Comparison of ENCODE assay signal across 8 cellular contexts in genomic region chr12:76560083-76560491, GRCh38. TPM values are rescaled to one million over a fixed set of nuclear protein-coding genes. Genes with fewer than 3 reads are reported as not detected.
DNase-seq lines count a peak whose midpoint lies in the region; ATAC-seq and TF ChIP-seq lines count a peak whose summit lies in the region.

No MANE protein-coding gene starts in this region.

- H3K4me1 ChIP-seq in HCT116 (ENCODE audit: control insufficient read depth in 1 of 2, insufficient read depth in 2 of 2, low read length in 2 of 2) (peaks cover 4 to 21% of the 10 kb centered on the region in 2 experiments; a peak in 3 of 4 replicates), PC-3 (ENCODE audit: insufficient read depth, low read length) (peaks cover 37% of the 10 kb centered on the region), esophagus muscularis mucosa (peaks cover 9 to 39% (median 29%) of the 10 kb centered on the region in 4 donors)

- no TSS peak for BruUV-seq in HCT116 (replicated peaks; lab: Mats Ljungman, UMichigan)
- TSS peak; percentile 79 for BruUV-seq in PC-3 (replicated peaks; lab: Mats Ljungman, UMichigan)

- TF ChIP-seq CTCF in HCT116 (IDR thresholded peaks at IDR 0.05 in 2 of 3, conservative IDR thresholded peaks at IDR 0.05 in 1 of 3; ENCODE audit: borderline replicate concordance in 1 of 3, insufficient read depth in 1 of 3, low read depth in 2 of 3, low read length in 2 of 3) (no peak), PC-3 (conservative IDR thresholded peaks at IDR 0.05; ENCODE audit: low read depth, low read length) (no peak), esophagus muscularis mucosa (IDR thresholded peaks at IDR 0.05) (no peak), retinal pigment epithelial cell (conservative IDR thresholded peaks at IDR 0.05; ENCODE audit: low read depth, low read length) (no peak)

- ATAC-seq in GM18502 (IDR thresholded peaks at IDR 0.05; ENCODE audit: poor library complexity, unreplicated experiment), result peak; percentile 51
- no peak for ATAC-seq in HCT116
- ATAC-seq in PC-3, result no peak

- TF ChIP-seq POLR2A in HCT116 (IDR thresholded peaks at IDR 0.05; ENCODE audit: borderline replicate concordance, extremely low read depth, insufficient read depth, insufficient read length) (no peak), esophagus muscularis mucosa (IDR thresholded peaks at IDR 0.05; ENCODE audit: low read depth) (no peak)

- H3K36me3 ChIP-seq in HCT116 (ENCODE audit: control insufficient read depth in 1 of 2, insufficient read depth in 2 of 2, low read length in 2 of 2), result peaks cover 0 to 2% of the 10 kb centered on the region in 2 experiments; a peak in 2 of 4 replicates
- H3K36me3 ChIP-seq in PC-3 (ENCODE audit: low read depth, low read length), result no peaks in the 10 kb centered on the region
- no peaks in the 10 kb centered on the region for H3K36me3 ChIP-seq in esophagus muscularis mucosa

- no peaks in the 10 kb centered on the region for H3K27me3 ChIP-seq in HCT116 (ENCODE audit: insufficient read depth, low read length)
- H3K27me3 ChIP-seq in PC-3 (ENCODE audit: low read length), result no peaks in the 10 kb centered on the region
- H3K27me3 ChIP-seq in esophagus muscularis mucosa, result no peaks in the 10 kb centered on the region

- POLR2A ChIA-PET in HCT116 (lab: Charles Lee) (interaction anchor here (1.0 kb wide), 1 partner anchor 10 kb away, joined by 3 read pairs; no protein-coding TSS in a partner anchor), PC-3 (lab: Charles Lee; ENCODE audit: unreplicated experiment) (interaction anchor here (0.5 to 0.8 kb wide), 3 partner anchors 10 to 309 kb away, joined by 3 read pairs; no protein-coding TSS in a partner anchor)

- TF ChIP-seq EP300 in esophagus muscularis mucosa (IDR thresholded peaks at IDR 0.05), result no peak

- no peaks in the 10 kb centered on the region for H3K9me3 ChIP-seq in HCT116 (ENCODE audit: control insufficient read depth in 1 of 2, insufficient read depth in 1 of 2, low read depth in 1 of 2, low read length in 2 of 2)
- no peaks in the 10 kb centered on the region for H3K9me3 ChIP-seq in PC-3 (ENCODE audit: low read length)
- no peaks in the 10 kb centered on the region for H3K9me3 ChIP-seq in esophagus muscularis mucosa

- H2AFZ ChIP-seq in HCT116 (ENCODE audit: low read depth, low read length, poor library complexity, severe bottlenecking) (peak overlapping the region; percentile 59), PC-3 (ENCODE audit: low read length) (peak overlapping the region; percentile 84)

- no peaks in the 10 kb centered on the region for H4K20me1 ChIP-seq in HCT116 (ENCODE audit: insufficient read depth)
- no peaks in the 10 kb centered on the region; the same call in 1 of the 2 replicates for H4K20me1 ChIP-seq in PC-3 (ENCODE audit: low read length)

- peak overlapping the region; percentile 91 for H3K9ac ChIP-seq in HCT116 (ENCODE audit: low read length)
- H3K9ac ChIP-seq in PC-3 (ENCODE audit: low read length), result peak overlapping the region; percentile 80

- DNase-seq in HCT116 (ENCODE audit: low read depth, low spot score) (no peak), PC-3 (no peak), esophagus muscularis mucosa (ENCODE audit: extremely low spot score) (no peak), retinal pigment epithelial cell (ENCODE audit: low read depth) (no peak), posterior vena cava (ENCODE audit: low spot score) (no peak), HuH-7.5 (ENCODE audit: low spot score) (no peak), NCI-H1436 (lab: John Stamatoyannopoulos, UW) (no peak)

- H3F3A ChIP-seq in PC-3 (ENCODE audit: low read length, unreplicated experiment), result no peaks in the 10 kb centered on the region

- TF ChIP-seq RAD21 in HCT116 (IDR thresholded peaks at IDR 0.05; ENCODE audit: low read depth), result no peak

- H3K79me2 ChIP-seq in HCT116 (ENCODE audit: insufficient read depth, low read length) (peaks cover 41% of the 10 kb centered on the region), PC-3 (ENCODE audit: low read length) (peaks cover 44% of the 10 kb centered on the region)

- H3K4me3 ChIP-seq in HCT116 (replicated peaks in 1 of 2; ENCODE audit: low read depth in 1 of 2, low read length in 2 of 2) (peak overlapping the region; percentile 95 to 96), PC-3 (ENCODE audit: low read length) (peak overlapping the region; percentile 100), esophagus muscularis mucosa (peak overlapping the region; percentile 79 to 94 (median 92)), retinal pigment epithelial cell (ENCODE audit: low read length) (peak overlapping the region; percentile 96)

- H3K9me2 ChIP-seq in HCT116 (ENCODE audit: insufficient read depth) (no peaks in the 10 kb centered on the region), PC-3 (replicated peaks; ENCODE audit: low read length) (no peaks in the 10 kb centered on the region)

- CTCF ChIA-PET in HCT116 (lab: Charles Lee), result no interaction called here
- CTCF ChIA-PET in PC-3 (lab: Charles Lee), result no interaction called here

- intact Hi-C loops in HCT116 (cut with micrococcal nuclease), result no loop called here
- intact Hi-C loops in PC-3 (cut with micrococcal nuclease), result no loop called here
- intact Hi-C loops in esophagus muscularis mucosa (cut with DNase I), result no loop called here
- intact Hi-C loops in posterior vena cava (cut with DNase I), result no loop called here

- H3K27ac ChIP-seq in HCT116 (ENCODE audit: low read depth, low read length) (peak overlapping the region; percentile 66), PC-3 (ENCODE audit: low read length) (peak overlapping the region; percentile 29), esophagus muscularis mucosa (replicated peaks in 1 of 4) (peak overlapping the region; percentile 87 to 95 (median 90))

- RAD21 ChIA-PET in HCT116 (lab: Charles Lee; ENCODE audit: low non-redundant PET in 1 of 2, low total read pairs in 2 of 2, uncharacterized antibody in 2 of 2, unreplicated experiment in 2 of 2), result no interaction called here

- WGBS in esophagus muscularis mucosa, result 22% methylated on average over 8 of the region's 8 CpGs

- H3K4me2 ChIP-seq in HCT116 (ENCODE audit: low read length), result peak overlapping the region; percentile 93
- peak overlapping the region; percentile 83 for H3K4me2 ChIP-seq in PC-3 (ENCODE audit: low read length)

TF ChIP-seq in HCT116, 20 proteins besides CTCF, POLR2A, EP300 and RAD21:
- no peak for TF ChIP-seq REST (IDR thresholded peaks at IDR 0.05; ENCODE audit: low read depth)
- TF ChIP-seq SP1 (IDR thresholded peaks at IDR 0.05; ENCODE audit: low read depth), result no peak
- TF ChIP-seq YY1 (IDR thresholded peaks at IDR 0.05; ENCODE audit: extremely low read depth, insufficient replicate concordance, low read depth, low read length), result no peak
- no peak for TF ChIP-seq ZBTB33 (IDR thresholded peaks at IDR 0.05; ENCODE audit: extremely low read depth, insufficient replicate concordance, low read length)
- TF ChIP-seq JUND (IDR thresholded peaks at IDR 0.05), result no peak
- TF ChIP-seq ATF3 (IDR thresholded peaks at IDR 0.05), result no peak
- TF ChIP-seq ZFX (IDR thresholded peaks at IDR 0.05), result no peak
- TF ChIP-seq FOSL1 (IDR thresholded peaks at IDR 0.05; ENCODE audit: low read depth), result no peak
TF ChIP-seq in HCT116: peak in this region for 0.

RNA-seq across cellular contexts. Expression of gene OSBPL8, which starts 0.5 kb away (rescaled TPM):
- total RNA-seq in HCT116 (2021; ENCODE audit: unreplicated experiment), result 115 TPM
- polyA plus RNA-seq in HCT116 (2012), result 31.9 and 35.3 TPM in 2 replicates
- total RNA-seq in PC-3 (2014; rRNA removed), result 28.5 and 42.6 TPM in 2 replicates
- total RNA-seq in esophagus muscularis mucosa, result 10 to 100 TPM; 50.0 to 55.0 (median 54.7) TPM
- 10 to 100 TPM; 72.7 to 87.3 TPM for total RNA-seq in posterior vena cava

Comparison
In these comparisons a context has a peak if more than half of its experiments do, and no peak if none do; other contexts are left out.
1. H3K27ac ChIP-seq: peak in every context shown above with its lines; median percentile 90 in esophagus muscularis mucosa; 66 in HCT116; 29 in PC-3.